ENCODE assay signal across 1 cellular context in genomic region chr12:122726056-122726558, GRCh38.
TF ChIP-seq lines count a peak whose summit lies in the region.

No MANE protein-coding gene starts in this region.

TF ChIP-seq in HCT116, 20 proteins besides CTCF, POLR2A, EP300 and RAD21 (continued from another document):
- TF ChIP-seq POLR2AphosphoS5 (IDR thresholded peaks at IDR 0.05; ENCODE audit: low read depth, low read length): no peak
